In the genomic region with DNA sequence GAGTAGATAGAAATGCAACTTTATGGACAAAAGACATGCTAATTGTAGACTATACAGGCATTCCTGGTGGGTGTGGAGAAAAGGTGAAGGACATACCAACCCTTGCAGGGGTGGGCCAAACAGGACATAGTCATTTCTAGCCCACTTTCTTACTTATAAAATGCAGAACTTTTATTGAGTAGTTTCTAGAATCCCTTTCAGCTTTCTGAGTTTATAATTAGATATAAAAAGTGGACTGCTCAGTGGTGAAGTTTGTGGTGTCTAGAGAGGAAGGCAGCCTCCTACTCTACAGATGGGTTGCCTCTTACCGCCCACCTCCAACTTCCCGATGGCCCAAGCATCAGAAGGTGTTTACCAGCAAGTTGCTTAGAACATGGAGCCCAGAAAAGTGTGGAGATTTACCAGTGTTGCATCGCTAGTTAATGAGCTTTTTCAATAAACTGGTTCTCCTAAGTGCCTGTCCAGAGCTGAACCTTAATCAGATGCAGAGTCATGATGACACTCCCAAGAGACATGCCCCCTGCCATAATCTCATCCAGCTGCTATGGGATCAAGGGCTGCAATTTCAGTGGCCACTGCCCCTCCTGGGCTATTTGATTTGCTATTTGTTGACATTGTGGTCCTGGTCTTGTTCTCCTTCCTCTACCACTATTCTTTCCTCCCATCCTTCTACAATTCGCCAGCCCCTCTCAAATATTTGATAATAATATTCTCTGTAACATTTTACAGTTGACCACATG, we compare ENCODE assay signal across 20 cellular contexts.
"Had no signal": no experiment of that assay in that cellular context is flagged by ENCODE, and none has a peak within 500 bp of the region (broad histone marks: within the 10 kb centered on the region; RNA-seq: fewer than 3 reads in every experiment).

No MANE protein-coding gene starts in this region.

- H3K4me1 ChIP-seq: body of pancreas, foreskin keratinocyte, upper lobe of right lung had no signal

- H3K4me3 ChIP-seq: body of pancreas, ovary, smooth muscle cell, testis, upper lobe of right lung had no signal

- H3K27me3 ChIP-seq: body of pancreas, foreskin keratinocyte, ovary, testis, upper lobe of right lung had no signal

- H3K36me3 ChIP-seq: ovary, upper lobe of right lung had no signal

- H3K9me3 Mint-ChIP-seq: activated B cell treated with CpG ODN at 0.5 μM for 24 hours; activated CD8-positive, alpha-beta T cell treated with anti-CD3 and anti-CD28 coated beads for 36 hours; activated naive CD8-positive, alpha-beta T cell treated with anti-CD3 and anti-CD28 coated beads, Interleukin-2, amount 10 ng/mL, durations not matched to agents 7 days and 5 days; activated T-helper 2 cell treated with anti-CD3 and anti-CD28 coated beads, Interferon-gamma antibody, Interleukin-2, Interleukin-4, amounts not matched to agents 10 μg/mL and 5 μg/mL and 100 μg/mL, durations not matched to agents 14 hours and 24 hours and 36 hours had no signal

- H3K4me1 Mint-ChIP-seq: activated naive CD8-positive, alpha-beta T cell treated with anti-CD3 and anti-CD28 coated beads, Interleukin-2, amount 10 ng/mL, durations not matched to agents 7 days and 5 days; T-cell had no signal

- ATAC-seq: activated CD8-positive, alpha-beta T cell treated with anti-CD3 and anti-CD28 coated beads for 36 hours; body of pancreas; foreskin keratinocyte; T-cell had no signal

- H3K27ac Mint-ChIP-seq: activated B cell treated with CpG ODN at 0.5 μM for 24 hours; activated CD8-positive, alpha-beta T cell treated with anti-CD3 and anti-CD28 coated beads for 36 hours; activated naive CD8-positive, alpha-beta T cell treated with anti-CD3 and anti-CD28 coated beads, Interleukin-2, amount 10 ng/mL, durations not matched to agents 7 days and 5 days; activated T-helper 2 cell treated with anti-CD3 and anti-CD28 coated beads, Interferon-gamma antibody, Interleukin-2, Interleukin-4, amounts not matched to agents 10 μg/mL and 5 μg/mL and 100 μg/mL, durations not matched to agents 14 hours and 24 hours and 36 hours; naive B cell; T-cell had no signal

- DNase-seq: activated B cell treated with CpG ODN at 0.5 μM for 24 hours; activated CD4-positive, alpha-beta T cell treated with anti-CD3 and anti-CD28 coated beads for 4 hours; activated CD8-positive, alpha-beta T cell treated with anti-CD3 and anti-CD28 coated beads for 36 hours; activated naive CD4-positive, alpha-beta T cell treated with Interleukin-2 at 50 U/mL for 16 hours; activated naive CD8-positive, alpha-beta T cell treated with anti-CD3 and anti-CD28 coated beads, Interleukin-2, amount 10 ng/mL, durations not matched to agents 7 days and 5 days; activated T-cell treated with anti-CD3 and anti-CD28 coated beads, Interleukin-2, amount 50 U/mL, for 1 hour; body of pancreas; foreskin keratinocyte; islet precursor cell; mammary epithelial cell; naive B cell; ovary; stimulated activated CD4-positive, alpha-beta T cell treated with anti-CD3 and anti-CD28 coated beads, Interleukin-4, amount 100 ng/mL, for 1 hour; T-cell; T-helper 9 cell; upper lobe of right lung had no signal

- H3K36me3 Mint-ChIP-seq: activated naive CD8-positive, alpha-beta T cell treated with anti-CD3 and anti-CD28 coated beads, Interleukin-2, amount 10 ng/mL, durations not matched to agents 7 days and 5 days; naive B cell; T-cell had no signal

- H3K9me3 ChIP-seq: body of pancreas, ovary, testis, upper lobe of right lung had no signal

- H3K27ac ChIP-seq: body of pancreas, epithelial cell of prostate, foreskin keratinocyte, ovary had no signal

- H3K4me3 Mint-ChIP-seq: activated B cell treated with CpG ODN at 0.5 μM for 24 hours; activated CD8-positive, alpha-beta T cell treated with anti-CD3 and anti-CD28 coated beads for 36 hours; activated naive CD8-positive, alpha-beta T cell treated with anti-CD3 and anti-CD28 coated beads, Interleukin-2, amount 10 ng/mL, durations not matched to agents 7 days and 5 days; naive B cell; T-cell had no signal

- H3K4me2 ChIP-seq: smooth muscle cell had no signal

- H3K27me3 Mint-ChIP-seq: activated B cell treated with CpG ODN at 0.5 μM for 24 hours; activated CD8-positive, alpha-beta T cell treated with anti-CD3 and anti-CD28 coated beads for 36 hours; activated naive CD8-positive, alpha-beta T cell treated with anti-CD3 and anti-CD28 coated beads, Interleukin-2, amount 10 ng/mL, durations not matched to agents 7 days and 5 days; naive B cell; T-cell had no signal
